8 cellular contexts compared by ENCODE assay signal in genomic region chr11:65134952-65135632, GRCh38. TPM values are rescaled to one million over a fixed set of nuclear protein-coding genes. Genes with fewer than 3 reads are reported as not detected.
DNase-seq lines count a peak whose midpoint lies in the region; ATAC-seq and TF ChIP-seq lines count a peak whose summit lies in the region.

No MANE protein-coding gene starts in this region.

- H3K4me3 ChIP-seq in H7 (ENCODE audit: insufficient read depth, low read depth, low read length) (peak overlapping the region; percentile 96), Loucy (ENCODE audit: low read length, poor library complexity, severe bottlenecking) (peak overlapping the region; percentile 84), RWPE2 (ENCODE audit: severe bottlenecking) (peak overlapping the region; percentile 69), subcutaneous abdominal adipose tissue (ENCODE audit: low read depth in 1 of 5, low read length in 5 of 5) (peak overlapping the region; percentile 87 to 95 (median 94))

- H3K36me3 Mint-ChIP-seq in nephron progenitor cell (ENCODE audit: low read depth), result peaks cover 7% of the 10 kb centered on the region

- H3K27ac ChIP-seq in RWPE2 (ENCODE audit: poor library complexity, severe bottlenecking), result peak overlapping the region; percentile 88
- H3K27ac ChIP-seq in subcutaneous abdominal adipose tissue (ENCODE audit: low read depth, low read length), result peak overlapping the region; percentile 99

- H3F3A ChIP-seq in Loucy (ENCODE audit: low read depth), result no peaks in the 10 kb centered on the region

- H3K27me3 Mint-ChIP-seq in nephron progenitor cell (ENCODE audit: low read depth, poor library complexity), result peaks cover 28% of the 10 kb centered on the region

- no peaks in the 10 kb centered on the region for H3K9me2 ChIP-seq in Loucy (replicated peaks; ENCODE audit: low read depth, low read length)

- H3K9me3 ChIP-seq in Loucy (ENCODE audit: insufficient read depth, low read depth, low read length) (no peaks in the 10 kb centered on the region), RWPE2 (ENCODE audit: severe bottlenecking) (no peaks in the 10 kb centered on the region), subcutaneous abdominal adipose tissue (ENCODE audit: control insufficient read depth in 5 of 5, low read length in 5 of 5) (no peaks in the 10 kb centered on the region)

- TF ChIP-seq CTCF in Loucy (conservative IDR thresholded peaks at IDR 0.05; ENCODE audit: low read length), result no peak
- no peak for TF ChIP-seq CTCF in RWPE2 (IDR thresholded peaks at IDR 0.05; ENCODE audit: poor library complexity, severe bottlenecking)
- TF ChIP-seq CTCF in nephron progenitor cell (IDR thresholded peaks at IDR 0.05), result no peak

- DNase-seq in ELF-1 (ENCODE audit: low read depth, low spot score), result peak; percentile 98
- DNase-seq in H7, result peak; percentile 98
- peak; percentile 92 for DNase-seq in RWPE2 (ENCODE audit: low spot score)
- peak; percentile 37 for DNase-seq in activated gamma-delta T cell (lab: John Stamatoyannopoulos, UW)
- peak; percentile 92 for DNase-seq in fibroblast of the conjunctiva (ENCODE audit: low read depth)
- peak; percentile 82 for DNase-seq in nephron progenitor cell

- H3K4me1 ChIP-seq in Loucy (ENCODE audit: insufficient read depth, low read length, poor library complexity, severe bottlenecking), result peaks cover 24% of the 10 kb centered on the region
- H3K4me1 ChIP-seq in RWPE2 (ENCODE audit: insufficient read depth, poor library complexity, severe bottlenecking), result peaks cover 6% of the 10 kb centered on the region
- H3K4me1 ChIP-seq in subcutaneous abdominal adipose tissue (ENCODE audit: control insufficient read depth in 5 of 5, insufficient read depth in 5 of 5, low read length in 5 of 5), result peaks cover 9 to 34% (median 31%) of the 10 kb centered on the region in 5 donors

- peaks cover 3% of the 10 kb centered on the region for H3K9me3 Mint-ChIP-seq in nephron progenitor cell

- H2AFZ ChIP-seq in Loucy (ENCODE audit: low read length), result peak overlapping the region; percentile 92

- H3K36me3 ChIP-seq in H7 (replicated peaks; ENCODE audit: control insufficient read depth, insufficient read depth, low read length) (peaks cover 18% of the 10 kb centered on the region), Loucy (ENCODE audit: insufficient read depth, low read length) (peaks cover 12% of the 10 kb centered on the region; the same call in 1 of the 2 replicates), RWPE2 (ENCODE audit: low read depth) (peaks cover 26% of the 10 kb centered on the region), subcutaneous abdominal adipose tissue (ENCODE audit: control insufficient read depth in 5 of 5, insufficient read depth in 5 of 5, low read length in 5 of 5) (peaks cover 0 to 30% (median 30%) of the 10 kb centered on the region in 5 donors)

- ATAC-seq in RWPE2 (ENCODE audit: low read depth), result peak; percentile 93

- peak overlapping the region; percentile 100 for H3K27ac Mint-ChIP-seq in nephron progenitor cell

- peaks cover 42% of the 10 kb centered on the region for H3K4me1 Mint-ChIP-seq in nephron progenitor cell

- H3K79me2 ChIP-seq in Loucy (ENCODE audit: insufficient read depth, low read length), result peaks cover 26% of the 10 kb centered on the region

- H3K4me2 ChIP-seq in Loucy (ENCODE audit: low read depth, low read length, poor library complexity, severe bottlenecking), result peak overlapping the region; percentile 98

- H3K9ac ChIP-seq in Loucy (ENCODE audit: low read depth, low read length, poor library complexity, severe bottlenecking) (peak overlapping the region; percentile 88), subcutaneous abdominal adipose tissue (ENCODE audit: low read length in 5 of 5) (peak overlapping the region; percentile 75 to 98 (median 97))

- H4K20me1 ChIP-seq in Loucy (ENCODE audit: insufficient read depth, low read length, poor library complexity, severe bottlenecking), result peaks cover 21% of the 10 kb centered on the region

- H3K4me3 Mint-ChIP-seq in nephron progenitor cell, result peak overlapping the region; percentile 99

- H3K27me3 ChIP-seq in H7 (ENCODE audit: control insufficient read depth, insufficient read depth, low read length) (peaks cover 1% of the 10 kb centered on the region), Loucy (ENCODE audit: insufficient read depth, low read length, poor library complexity, severe bottlenecking) (no peaks in the 10 kb centered on the region), RWPE2 (ENCODE audit: insufficient read depth, poor library complexity, severe bottlenecking) (no peaks in the 10 kb centered on the region), subcutaneous abdominal adipose tissue (ENCODE audit: control insufficient read depth in 5 of 5, insufficient read depth in 4 of 5, low read length in 5 of 5) (no peaks in the 10 kb centered on the region)

RNA-seq across cellular contexts. Expression of gene SYVN1, which starts 0.8 kb away (rescaled TPM):
- total RNA-seq in H7 (2014; rRNA removed; shearing (Covaris generic)), result 11.5 and 21.9 TPM in 2 replicates

RNA-seq across cellular contexts. Expression of gene MRPL49, which starts 13.0 kb away (rescaled TPM):
- 89.9 and 93.3 TPM in 2 replicates for total RNA-seq in H7 (2014; rRNA removed; shearing (Covaris generic))

RNA-seq across cellular contexts. Expression of gene FAU, which starts 13.2 kb away (rescaled TPM):
- 779 and 1,014 TPM in 2 replicates for total RNA-seq in H7 (2014; rRNA removed; shearing (Covaris generic))

RNA-seq across cellular contexts. Expression of gene ZNHIT2, which starts 17.6 kb away (rescaled TPM):
- 14.1 and 22.5 TPM in 2 replicates for total RNA-seq in H7 (2014; rRNA removed; shearing (Covaris generic))

RNA-seq across cellular contexts. Expression of gene TM7SF2, which starts 23.4 kb away (rescaled TPM):
- 31.9 and 45.2 TPM in 2 replicates for total RNA-seq in H7 (2014; rRNA removed; shearing (Covaris generic))

Comparison
In these comparisons a context has a peak if more than half of its experiments do, and no peak if none do; other contexts are left out.
1. Peak in every context shown above with its lines: DNase-seq, ATAC-seq, H3K4me3 ChIP-seq and H3K27ac ChIP-seq.
2. DNase-seq: peak in every context shown above with its lines; median percentile 98 in ELF-1; 98 in H7; 92 in RWPE2; 92 in fibroblast of the conjunctiva; 82 in nephron progenitor cell; 37 in activated gamma-delta T cell.